In genomic region chr5:134540747-134541733, GRCh38 we compare ENCODE assay signal across 10 cellular contexts. TPM values are rescaled to one million over a fixed set of nuclear protein-coding genes. Genes with fewer than 3 reads are reported as not detected.
A peak's percentile ranks its signal among the peaks of the same experiment; 100 is the strongest.
DNase-seq lines count a peak whose midpoint lies in the region; ATAC-seq lines count a peak whose summit lies in the region.
"Had no signal": no experiment of that assay in that cellular context is flagged by ENCODE, and none has a peak within 500 bp of the region (broad histone marks: within the 10 kb centered on the region; RNA-seq: fewer than 3 reads in every experiment).

No MANE protein-coding gene starts in this region.

- peaks cover 68% of the 10 kb centered on the region for H3K4me1 Mint-ChIP-seq in activated naive CD8-positive, alpha-beta T cell treated with anti-CD3 and anti-CD28 coated beads for 36 hours

- DNase-seq in D341Med (ENCODE audit: low spot score) = peak; percentile 47
- DNase-seq in activated naive CD8-positive, alpha-beta T cell treated with anti-CD3 and anti-CD28 coated beads for 36 hours = no peak
- no peak for DNase-seq in GM03348 (ENCODE audit: low spot score)
- DNase-seq in stimulated activated CD4-positive, alpha-beta T cell treated with anti-CD3 and anti-CD28 coated beads, Interleukin-4, amount 100 ng/mL, for 1 hour = no peak
- DNase-seq: activated gamma-delta T cell, Peyer's patch had no signal

- ATAC-seq in GM18907 (IDR thresholded peaks at IDR 0.05; ENCODE audit: unreplicated experiment) (peak; percentile 40), HG03097 (IDR thresholded peaks at IDR 0.05; ENCODE audit: low FRiP score, unreplicated experiment) (peak; percentile 24), HG03571 (IDR thresholded peaks at IDR 0.05; ENCODE audit: unreplicated experiment) (no peak), GM21528 (IDR thresholded peaks at IDR 0.05; ENCODE audit: low FRiP score, unreplicated experiment) (no peak)

- no peak overlapping the region for H3K4me3 Mint-ChIP-seq in activated naive CD8-positive, alpha-beta T cell treated with anti-CD3 and anti-CD28 coated beads for 36 hours

- no peaks in the 10 kb centered on the region for H3K9me3 Mint-ChIP-seq in activated naive CD8-positive, alpha-beta T cell treated with anti-CD3 and anti-CD28 coated beads for 36 hours

- H3K27me3 Mint-ChIP-seq in activated naive CD8-positive, alpha-beta T cell treated with anti-CD3 and anti-CD28 coated beads for 36 hours = no peaks in the 10 kb centered on the region

- H3K36me3 Mint-ChIP-seq in activated naive CD8-positive, alpha-beta T cell treated with anti-CD3 and anti-CD28 coated beads for 36 hours = peaks cover 49% of the 10 kb centered on the region

- peak overlapping the region; percentile 72 for H3K27ac Mint-ChIP-seq in activated naive CD8-positive, alpha-beta T cell treated with anti-CD3 and anti-CD28 coated beads for 36 hours

RNA-seq across cellular contexts. Expression of gene JADE2, which starts 15.6 kb away (rescaled TPM):
- 10 to 100 TPM; 80.2 to 80.3 TPM for total RNA-seq in activated naive CD8-positive, alpha-beta T cell treated with anti-CD3 and anti-CD28 coated beads for 36 hours

Comparison
In these comparisons a context has a peak if more than half of its experiments do, and no peak if none do; other contexts are left out.
1. ATAC-seq: peak in GM18907 (single experiment) and HG03097 (single experiment); none in HG03571 (single experiment) and GM21528 (single experiment).